Comparison of ENCODE assay signal across 26 cellular contexts in genomic region chr10:104831272-104831671, GRCh38.
"Had no signal": no experiment of that assay in that cellular context is flagged by ENCODE, and none has a peak within 500 bp of the region (broad histone marks: within the 10 kb centered on the region; RNA-seq: fewer than 3 reads in every experiment).

No MANE protein-coding gene starts in this region.

- H3K27ac ChIP-seq: left ventricle myocardium inferior, pancreas, prostate gland, skin epidermis, stomach, testis, thyroid gland, transverse colon, upper lobe of left lung, vagina had no signal

- FAIRE-seq: pancreas had no signal

- H3K36me3 ChIP-seq: left ventricle myocardium inferior, pancreas, prostate gland, stomach, thyroid gland, transverse colon, upper lobe of left lung, vagina had no signal

- H3K27me3 ChIP-seq: pancreas, stomach, testis, thyroid gland, transverse colon, upper lobe of left lung, vagina had no signal

- H3K9me3 ChIP-seq: pancreas, prostate gland, testis, thyroid gland, transverse colon, upper lobe of left lung, vagina had no signal

- H3K4me1 ChIP-seq: left ventricle myocardium inferior, pancreas, prostate gland, stomach, testis, thyroid gland, transverse colon, upper lobe of left lung, vagina had no signal

- DNase-seq: islet precursor cell; left ventricle myocardium inferior; mesendoderm; naive B cell; natural killer cell; nephron progenitor cell; pancreas; posterior cingulate gyrus; retina; right cardiac atrium; stimulated activated CD4-positive, alpha-beta T cell treated with anti-CD3 and anti-CD28 coated beads, Interleukin-12 subunit alpha, Interleukin-12 subunit beta, amount 100 ng/mL, for 4 hours; stimulated activated CD4-positive, alpha-beta T cell treated with anti-CD3 and anti-CD28 coated beads, Interleukin-15, amount 100 ng/mL, for 24 hours; stimulated activated CD4-positive, alpha-beta T cell treated with anti-CD3 and anti-CD28 coated beads, Interleukin-2, amount 100 ng/mL, for 24 hours; stimulated activated CD4-positive, alpha-beta T cell treated with anti-CD3 and anti-CD28 coated beads, Interleukin-4, amount 100 ng/mL, for 1 hour; stimulated activated naive B cell treated with anti-CD40 and anti-IgM and Interleukin-4, amounts not matched to agents 10 μg/mL and 1 μg/mL and 100 μg/mL, for 72 hours; stimulated activated naive CD8-positive, alpha-beta T cell treated with anti-CD3 and anti-CD28 coated beads, Interleukin-15, Interleukin-2, amounts not matched to agents 100 U/mL and 50 U/mL, for 24 hours; stomach; testis; thyroid gland; transverse colon; upper lobe of left lung had no signal

- H3K4me3 ChIP-seq: left ventricle myocardium inferior, lung, pancreas, prostate gland, skin epidermis, stomach, testis, thyroid gland, transverse colon, upper lobe of left lung, vagina had no signal

- ATAC-seq: natural killer cell; pancreas; right cardiac atrium; sciatic nerve; stimulated activated naive CD8-positive, alpha-beta T cell treated with anti-CD3 and anti-CD28 coated beads, Interleukin-15, Interleukin-2, amounts not matched to agents 100 U/mL and 50 U/mL, for 24 hours had no signal
